ENCODE assay signal across 8 cellular contexts in genomic region chr1:244865820-244866219, GRCh38. TPM values are rescaled to one million over a fixed set of nuclear protein-coding genes. Genes with fewer than 3 reads are reported as not detected.
A peak's percentile ranks its signal among the peaks of the same experiment; 100 is the strongest.
DNase-seq lines count a peak whose midpoint lies in the region; ATAC-seq and TF ChIP-seq lines count a peak whose summit lies in the region.

No MANE protein-coding gene starts in this region.

- no peaks in the 10 kb centered on the region for H3K9me3 Mint-ChIP-seq in activated T-helper 17 cell treated with anti-CD3 and anti-CD28 coated beads, Interleukin-2, amount 50 U/mL, for 72 hours
- no peaks in the 10 kb centered on the region for H3K9me3 Mint-ChIP-seq in activated CD4-positive, alpha-beta T cell treated with anti-CD3 and anti-CD28 coated beads, Interleukin-2, amount 10 ng/mL, durations not matched to agents 24 days and 14 days

- H3K27ac Mint-ChIP-seq in activated T-helper 17 cell treated with anti-CD3 and anti-CD28 coated beads, Interleukin-2, amount 50 U/mL, for 72 hours = peak overlapping the region; percentile 97
- no peak overlapping the region for H3K27ac Mint-ChIP-seq in activated CD4-positive, alpha-beta T cell treated with anti-CD3 and anti-CD28 coated beads, Interleukin-2, amount 10 ng/mL, durations not matched to agents 24 days and 14 days

- TF ChIP-seq POLR2A in heart left ventricle (IDR thresholded peaks at IDR 0.05) = no peak

- H3K4me1 Mint-ChIP-seq in activated T-helper 17 cell treated with anti-CD3 and anti-CD28 coated beads, Interleukin-2, amount 50 U/mL, for 72 hours = peaks cover 10% of the 10 kb centered on the region
- H3K4me1 Mint-ChIP-seq in activated CD4-positive, alpha-beta T cell treated with anti-CD3 and anti-CD28 coated beads, Interleukin-2, amount 10 ng/mL, durations not matched to agents 24 days and 14 days = peaks cover 25% of the 10 kb centered on the region

- peaks cover 40% of the 10 kb centered on the region for H3K36me3 Mint-ChIP-seq in activated T-helper 17 cell treated with anti-CD3 and anti-CD28 coated beads, Interleukin-2, amount 50 U/mL, for 72 hours (ENCODE audit: low read depth)
- H3K36me3 Mint-ChIP-seq in activated CD4-positive, alpha-beta T cell treated with anti-CD3 and anti-CD28 coated beads, Interleukin-2, amount 10 ng/mL, durations not matched to agents 24 days and 14 days (ENCODE audit: low read depth) = peaks cover 26% of the 10 kb centered on the region

- no peaks in the 10 kb centered on the region for H3K9me3 ChIP-seq in heart left ventricle
- H3K9me3 ChIP-seq in muscle layer of duodenum (ENCODE audit: control insufficient read depth in 1 of 2, low read length in 2 of 2) = no peaks in the 10 kb centered on the region
- H3K9me3 ChIP-seq in upper lobe of right lung = no peaks in the 10 kb centered on the region

- H3K27me3 ChIP-seq in heart left ventricle = no peaks in the 10 kb centered on the region
- no peaks in the 10 kb centered on the region for H3K27me3 ChIP-seq in muscle layer of duodenum (ENCODE audit: low read depth, low read length)
- no peaks in the 10 kb centered on the region for H3K27me3 ChIP-seq in upper lobe of right lung

- 58 to 68% (median 64%) methylated on average over 3 of the region's 3 CpGs for WGBS in heart left ventricle, 4 donors

- H3K4me1 ChIP-seq in heart left ventricle = peaks cover 0 to 33% (median 26%) of the 10 kb centered on the region in 12 donors
- peaks cover 8 to 13% of the 10 kb centered on the region in 2 donors for H3K4me1 ChIP-seq in muscle layer of duodenum (ENCODE audit: control insufficient read depth in 1 of 2, insufficient read depth in 2 of 2, low read length in 2 of 2)
- peaks cover 17% of the 10 kb centered on the region for H3K4me1 ChIP-seq in upper lobe of right lung

- DNase-seq in heart left ventricle (no peak), left cardiac atrium (no peak), upper lobe of right lung (no peak)
- no peak for DNase-seq in activated CD4-positive, alpha-beta T cell treated with anti-CD3 and anti-CD28 coated beads, Interleukin-2, amount 10 ng/mL, durations not matched to agents 24 days and 14 days

- no peak overlapping the region for H3K4me3 ChIP-seq in heart left ventricle
- no peak overlapping the region for H3K4me3 ChIP-seq in muscle layer of duodenum (ENCODE audit: low read depth in 1 of 2, low read length in 2 of 2)
- H3K4me3 ChIP-seq in upper lobe of right lung = no peak overlapping the region

- no peaks in the 10 kb centered on the region for H3K27me3 Mint-ChIP-seq in activated T-helper 17 cell treated with anti-CD3 and anti-CD28 coated beads, Interleukin-2, amount 50 U/mL, for 72 hours
- no peaks in the 10 kb centered on the region for H3K27me3 Mint-ChIP-seq in activated CD4-positive, alpha-beta T cell treated with anti-CD3 and anti-CD28 coated beads, Interleukin-2, amount 10 ng/mL, durations not matched to agents 24 days and 14 days

- H3K4me3 Mint-ChIP-seq in activated T-helper 17 cell treated with anti-CD3 and anti-CD28 coated beads, Interleukin-2, amount 50 U/mL, for 72 hours = peak overlapping the region; percentile 95
- no peak overlapping the region for H3K4me3 Mint-ChIP-seq in activated CD4-positive, alpha-beta T cell treated with anti-CD3 and anti-CD28 coated beads, Interleukin-2, amount 10 ng/mL, durations not matched to agents 24 days and 14 days

- H3K27ac ChIP-seq in heart left ventricle = peak overlapping the region in 11 of 12 donors; percentile 94 to 100 (median 100)
- peak overlapping the region; percentile 99 for H3K27ac ChIP-seq in muscle layer of duodenum (ENCODE audit: low read length)
- H3K27ac ChIP-seq in upper lobe of right lung = peak overlapping the region; percentile 100

- intact Hi-C loops in heart left ventricle (cut with DNase I) = loop anchor here (2.0 to 10.0 kb wide), 7 partner anchors 31 to 411 kb away; partner anchors contain the start of genes COX20 (in 5 of the 10), ADSS2 (in 1 of the 10) and DESI2 (in 1 of the 10)
- intact Hi-C loops in left cardiac atrium (cut with DNase I) = loop anchor here in 1 of 2 donors (2.0 kb wide), 1 partner anchor 105 kb away; no protein-coding TSS in a partner anchor
- intact Hi-C loops in upper lobe of right lung (cut with DNase I) = no loop called here
- intact Hi-C loops in activated CD4-positive, alpha-beta T cell treated with anti-CD3 and anti-CD28 coated beads, Interleukin-2, amount 10 ng/mL, durations not matched to agents 24 days and 14 days (cut with micrococcal nuclease) = loop anchor here (2.0 kb wide), 2 partner anchors 177 to 415 kb away; partner anchors contain the start of gene ADSS2

- H3K36me3 ChIP-seq in heart left ventricle (peaks cover 0 to 14% (median 9%) of the 10 kb centered on the region in 9 donors), muscle layer of duodenum (ENCODE audit: control insufficient read depth in 1 of 2, insufficient read depth in 2 of 2, low read length in 2 of 2) (peaks cover 5 to 28% of the 10 kb centered on the region in 2 donors), upper lobe of right lung (peaks cover 12% of the 10 kb centered on the region)

- ATAC-seq in heart left ventricle = no peak
- no peak for ATAC-seq in left cardiac atrium
- ATAC-seq in activated T-helper 17 cell treated with anti-CD3 and anti-CD28 coated beads, Interleukin-2, amount 50 U/mL, for 72 hours (replicated peaks) = no peak
- no peak for ATAC-seq in upper lobe of right lung
- no peak for ATAC-seq in HG03159 (IDR thresholded peaks at IDR 0.05; ENCODE audit: unreplicated experiment)
- no peak for ATAC-seq in activated CD4-positive, CD25-positive, alpha-beta regulatory T cell treated with anti-CD3 and anti-CD28 coated beads, Interleukin-2, amount 50 U/mL, for 24 hours

- TF ChIP-seq CTCF in heart left ventricle (IDR thresholded peaks at IDR 0.05) (no peak), upper lobe of right lung (IDR thresholded peaks at IDR 0.05) (no peak)

RNA-seq across cellular contexts. Expression of gene HNRNPU, which starts 1.5 kb away (rescaled TPM):
- 100 to 1,000 TPM; 138 to 218 (median 169) TPM for total RNA-seq in heart left ventricle
- 100 to 1,000 TPM in 1 of 2 donors, 10 to 100 TPM in 1; 85.6 to 118 TPM for polyA plus RNA-seq in heart left ventricle
- 100 to 1,000 TPM; 167 to 204 TPM for total RNA-seq in left cardiac atrium
- 100 to 1,000 TPM; 336 to 438 TPM for total RNA-seq in activated T-helper 17 cell treated with anti-CD3 and anti-CD28 coated beads, Interleukin-2, amount 50 U/mL, for 72 hours
- total RNA-seq in upper lobe of right lung = 273 TPM
- 611 and 612 TPM in 2 replicates for total RNA-seq in activated CD4-positive, alpha-beta T cell treated with anti-CD3 and anti-CD28 coated beads, Interleukin-2, amount 10 ng/mL, durations not matched to agents 24 days and 14 days

RNA-seq across cellular contexts. Expression of gene COX20, which starts 30.4 kb away (rescaled TPM):
- total RNA-seq in heart left ventricle (10 to 100 TPM; 43.5 to 77.4 (median 59.8) TPM), left cardiac atrium (10 to 100 TPM; 61.2 to 73.1 TPM), upper lobe of right lung (25.0 TPM)
- polyA plus RNA-seq in heart left ventricle = 100 to 1,000 TPM in 1 of 2 donors, 10 to 100 TPM in 1; 58.3 to 122 TPM
- total RNA-seq in activated T-helper 17 cell treated with anti-CD3 and anti-CD28 coated beads, Interleukin-2, amount 50 U/mL, for 72 hours = 10 to 100 TPM; 38.7 to 43.1 TPM
- total RNA-seq in activated CD4-positive, alpha-beta T cell treated with anti-CD3 and anti-CD28 coated beads, Interleukin-2, amount 10 ng/mL, durations not matched to agents 24 days and 14 days = 28.6 and 30.0 TPM in 2 replicates
